Comparison of ENCODE assay signal across 8 cellular contexts in the genomic region with DNA sequence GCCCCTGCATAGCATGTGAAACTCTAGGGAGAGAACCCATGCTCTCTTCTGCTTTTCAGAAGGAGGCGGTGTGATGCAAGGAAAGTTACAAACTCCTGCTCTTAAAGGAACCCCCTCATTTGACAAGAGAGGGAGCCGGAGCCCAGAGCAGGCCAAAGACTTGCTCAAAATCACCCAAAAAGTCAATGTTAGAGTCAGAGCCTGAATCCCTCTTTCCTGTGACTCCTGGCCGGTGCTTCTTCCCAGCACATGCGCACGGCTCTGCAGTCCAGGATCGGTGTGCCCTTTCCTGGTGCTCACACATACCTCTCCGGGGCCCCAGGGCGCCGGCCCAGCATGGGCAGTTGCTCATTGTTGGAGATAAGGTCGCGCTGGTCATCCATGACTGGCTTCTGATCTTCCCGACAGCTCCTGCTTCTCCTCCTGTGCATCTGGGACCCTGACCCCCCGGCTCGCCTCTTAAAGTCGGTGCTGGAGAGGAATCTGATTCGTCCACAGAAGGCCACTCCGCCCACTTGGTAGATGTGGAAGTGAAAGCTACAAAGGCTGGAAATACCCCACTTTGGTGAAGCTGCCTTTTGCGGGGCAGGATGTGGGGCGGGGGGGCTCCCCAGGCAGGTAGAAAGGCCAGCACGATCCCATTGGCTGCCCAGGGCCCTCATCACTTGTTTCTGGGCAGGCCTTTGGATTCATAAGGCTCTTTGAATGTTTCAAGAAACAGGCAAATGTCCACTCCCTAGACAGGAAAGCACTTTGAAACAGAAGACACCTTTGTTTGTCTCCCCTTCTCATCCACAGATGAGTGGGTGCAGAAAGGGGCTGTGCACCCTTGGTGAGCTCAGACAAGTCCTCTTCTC.
A peak's percentile ranks its signal among the peaks of the same experiment; 100 is the strongest.
DNase-seq lines count a peak whose midpoint lies in the region; ATAC-seq and TF ChIP-seq lines count a peak whose summit lies in the region.

A gene (minus strand): TSS at position 592 of the 857 bp plus-strand sequence. CDS start 161 bp downstream, at position 431.

- H3K36me3 ChIP-seq in iPS-20b (ENCODE audit: insufficient read depth, low read depth, low read length) = no peaks in the 10 kb centered on the region

- in situ Hi-C loops in astrocyte of the cerebellum (cut with HindIII; ENCODE audit: low sequenced_read_pairs) = no loop called here

- DNase-seq in AG08395 (ENCODE audit: low spot score) = peak; percentile 50
- DNase-seq in GM19240 (ENCODE audit: insufficient read length, low spot score) = peak; percentile 80
- DNase-seq in T-helper 9 cell = peak; percentile 90
- DNase-seq in astrocyte of the cerebellum (ENCODE audit: low read depth) = peak; percentile 20
- DNase-seq in stimulated activated CD4-positive, alpha-beta T cell treated with anti-CD3 and anti-CD28 coated beads, Interleukin-12 subunit alpha, Interleukin-12 subunit beta, amount 100 ng/mL, for 4 hours = peak; percentile 80
- DNase-seq in NCI-H2107 treated with DMSO at 0.1 percent for 48 hours (lab: John Stamatoyannopoulos, UW; ENCODE audit: unreplicated experiment) = no peak

- no peak within 1 kb of the TSS for H3K4me3 ChIP-seq in astrocyte of the cerebellum (ENCODE audit: low read depth, low read length)
- peak within 1 kb of the TSS; percentile 62; the same call in 1 of the 2 replicates for H3K4me3 ChIP-seq in iPS-20b (ENCODE audit: low read length)

- H3K4me1 ChIP-seq in iPS-20b (ENCODE audit: insufficient read depth, low read length) = peaks cover 12% of the 10 kb centered on the region; the same call in 1 of the 2 replicates

- peak within 1 kb of the TSS; percentile 49; the same call in 1 of the 2 replicates for H3K9ac ChIP-seq in iPS-20b (ENCODE audit: low read depth, low read length)

- H3K27ac ChIP-seq in iPS-20b (ENCODE audit: low read length) = no peak within 1 kb of the TSS

- peak; percentile 55 for ATAC-seq in HG03469 (IDR thresholded peaks at IDR 0.05; ENCODE audit: unreplicated experiment)

- H3K9me3 ChIP-seq in iPS-20b (ENCODE audit: insufficient read depth, low read depth, low read length) = no peaks in the 10 kb centered on the region

- H3K27me3 ChIP-seq in iPS-20b (ENCODE audit: insufficient read depth, low read length) = no peaks in the 10 kb centered on the region

- no peak for TF ChIP-seq CTCF in astrocyte of the cerebellum (IDR thresholded peaks at IDR 0.05; ENCODE audit: low read depth, low read length, missing control alignments)
